Comparison of ENCODE assay signal across 10 cellular contexts in the genomic region with DNA sequence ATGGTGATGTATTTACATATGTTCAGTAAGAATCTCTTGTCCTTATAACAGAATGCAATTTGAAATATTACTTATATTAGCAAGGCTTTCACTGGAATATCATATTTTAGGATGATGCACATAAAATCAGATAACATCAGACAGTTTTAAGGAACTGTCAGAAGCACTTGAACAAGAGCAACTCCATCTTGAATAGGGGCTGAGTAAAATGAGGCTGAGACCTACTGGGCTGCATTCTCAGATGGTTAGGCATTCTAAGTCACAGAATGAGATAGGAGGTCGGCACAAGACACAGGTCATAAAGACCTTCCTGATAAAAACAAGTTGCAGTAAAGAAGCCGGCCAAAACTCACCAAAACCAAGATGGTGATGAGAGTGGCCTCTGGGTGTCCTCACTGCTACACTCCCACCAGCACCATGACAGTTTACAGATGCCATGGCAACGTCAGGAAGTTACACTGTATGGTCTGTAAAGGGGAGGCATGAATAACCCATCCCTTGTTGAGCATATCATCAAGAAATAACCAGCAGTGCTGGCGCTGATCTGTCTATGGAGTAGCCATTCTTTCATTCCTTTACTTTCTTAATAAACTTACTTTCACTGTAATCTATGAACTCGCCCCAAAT. TPM values are rescaled to one million over a fixed set of nuclear protein-coding genes. Genes with fewer than 3 reads are reported as not detected.
DNase-seq lines count a peak whose midpoint lies in the region; ATAC-seq and TF ChIP-seq lines count a peak whose summit lies in the region.
"Had no signal": no experiment of that assay in that cellular context is flagged by ENCODE, and none has a peak within 500 bp of the region (broad histone marks: within the 10 kb centered on the region; RNA-seq: fewer than 3 reads in every experiment).

No MANE protein-coding gene starts in this region.

- DNase-seq in heart left ventricle (peak in 1 of 5 donors; percentile 16), cardiac septum (ENCODE audit: low spot score) (no peak), SJCRH30 (peak; percentile 7 to 28), endodermal cell (peak; percentile 76), iPS-NIHi11 (ENCODE audit: low spot score) (no peak), lower lobe of right lung (no peak), NCI-H128 (lab: John Stamatoyannopoulos, UW; ENCODE audit: unreplicated experiment) (no peak)
- DNase-seq in stimulated activated naive CD8-positive, alpha-beta T cell treated with anti-CD3 and anti-CD28 coated beads, Interleukin-15, Interleukin-2, amounts not matched to agents 100 U/mL and 50 U/mL, for 24 hours = peak; percentile 16
- DNase-seq: pancreas, tibial artery had no signal

- intact Hi-C loops in heart left ventricle (cut with DNase I) = loop anchor here in 6 of 10 donors (1.0 to 10.0 kb wide), 5 partner anchors 47 to 413 kb away; no protein-coding TSS in a partner anchor
- intact Hi-C loops in cardiac septum (cut with DNase I) = loop anchor here (2.0 to 5.0 kb wide), 2 partner anchors 40 to 413 kb away; no protein-coding TSS in a partner anchor
- intact Hi-C loops in lower lobe of right lung (cut with DNase I) = no loop called here

- H3K27me3 Mint-ChIP-seq in endodermal cell (ENCODE audit: insufficient read depth) = no peaks in the 10 kb centered on the region

- no peak overlapping the region for H3K4me3 ChIP-seq in heart left ventricle
- no peak overlapping the region for H3K4me3 ChIP-seq in SJCRH30
- H3K4me3 ChIP-seq in endodermal cell (ENCODE audit: low read length) = no peak overlapping the region
- H3K4me3 ChIP-seq in lower lobe of right lung = no peak overlapping the region
- H3K4me3 ChIP-seq: pancreas, tibial artery had no signal

- H3K36me3 ChIP-seq in heart left ventricle (no peaks in the 10 kb centered on the region), SJCRH30 (no peaks in the 10 kb centered on the region), endodermal cell (ENCODE audit: control insufficient read depth, insufficient read depth, low read length) (no peaks in the 10 kb centered on the region), lower lobe of right lung (no peaks in the 10 kb centered on the region)
- H3K36me3 ChIP-seq: pancreas, tibial artery had no signal

- H3K4me1 Mint-ChIP-seq in endodermal cell = peaks cover 45% of the 10 kb centered on the region

- H3K9me3 Mint-ChIP-seq in endodermal cell = peaks cover 8% of the 10 kb centered on the region

- H3K4me1 ChIP-seq in heart left ventricle (peaks cover 0 to 11% (median 0%) of the 10 kb centered on the region in 12 donors), SJCRH30 (no peaks in the 10 kb centered on the region), endodermal cell (ENCODE audit: control insufficient read depth, insufficient read depth, low read length) (peaks cover 9% of the 10 kb centered on the region), lower lobe of right lung (peaks cover 17% of the 10 kb centered on the region)
- H3K4me1 ChIP-seq: pancreas had no signal

- H3K27ac ChIP-seq in heart left ventricle (no peak overlapping the region), SJCRH30 (no peak overlapping the region), endodermal cell (ENCODE audit: low read depth, low read length) (no peak overlapping the region), lower lobe of right lung (no peak overlapping the region)
- H3K27ac ChIP-seq: pancreas had no signal

- WGBS in heart left ventricle, 4 donors = 53 to 61% (median 55%) methylated on average over 5 of the region's 5 CpGs
- 73 to 80% methylated on average over 5 of the region's 5 CpGs for WGBS in endodermal cell (ENCODE audit: insufficient coverage in 1 of 2, insufficient read length in 1 of 2), 2 experiments

- H3K4me3 Mint-ChIP-seq in endodermal cell = no peak overlapping the region

- ATAC-seq in heart left ventricle (no peak), lower lobe of right lung (no peak)
- ATAC-seq in stimulated activated naive CD8-positive, alpha-beta T cell treated with anti-CD3 and anti-CD28 coated beads, Interleukin-15, Interleukin-2, amounts not matched to agents 100 U/mL and 50 U/mL, for 24 hours = no peak

- H3K27me3 ChIP-seq in heart left ventricle (no peaks in the 10 kb centered on the region), SJCRH30 (no peaks in the 10 kb centered on the region), endodermal cell (ENCODE audit: control insufficient read depth, insufficient read depth, low read length, poor library complexity, severe bottlenecking) (no peaks in the 10 kb centered on the region), lower lobe of right lung (ENCODE audit: low read depth) (no peaks in the 10 kb centered on the region)
- H3K27me3 ChIP-seq: pancreas, tibial artery had no signal

- TF ChIP-seq CTCF in heart left ventricle (IDR thresholded peaks at IDR 0.05) (peak in 11 of 12 donors; percentile 19 to 59 (median 39)), endodermal cell (conservative IDR thresholded peaks at IDR 0.05) (peak; percentile 52), lower lobe of right lung (IDR thresholded peaks at IDR 0.05) (no peak)

- no peak for TF ChIP-seq POLR2A in heart left ventricle (IDR thresholded peaks at IDR 0.05)

- H3K36me3 Mint-ChIP-seq in endodermal cell (ENCODE audit: low read depth) = peaks cover 5% of the 10 kb centered on the region

- peaks cover 0 to 5% (median 0%) of the 10 kb centered on the region in 12 donors for H3K9me3 ChIP-seq in heart left ventricle
- no peaks in the 10 kb centered on the region for H3K9me3 ChIP-seq in SJCRH30 (replicated peaks)
- peaks cover 5% of the 10 kb centered on the region for H3K9me3 ChIP-seq in endodermal cell (ENCODE audit: control insufficient read depth, low read length)
- no peaks in the 10 kb centered on the region for H3K9me3 ChIP-seq in lower lobe of right lung
- H3K9me3 ChIP-seq: pancreas, tibial artery had no signal

- H3K27ac Mint-ChIP-seq in endodermal cell = peak overlapping the region; percentile 7

- no peak overlapping the region for H3K9ac ChIP-seq in endodermal cell (ENCODE audit: extremely low read depth, low read length, poor library complexity, severe bottlenecking)

RNA-seq across cellular contexts. Expression of a gene that starts 27.6 kb away (rescaled TPM):
- total RNA-seq in heart left ventricle (10 to 100 TPM in 8 of 9 donors, 1 to 10 TPM in 1; 7.1 to 37.3 (median 14.4) TPM), cardiac septum (18.4 TPM), endodermal cell (10 to 100 TPM in 1 of 2 donors, 1 to 10 TPM in 1; 9.3 to 22.1 TPM), lower lobe of right lung (48.4 TPM)
- 1 to 10 TPM; 3.9 to 4.3 TPM for polyA plus RNA-seq in heart left ventricle
- 5.1 and 5.6 TPM in 2 replicates for total RNA-seq in SJCRH30 (2014; rRNA removed; shearing (Covaris generic))
- polyA plus RNA-seq in endodermal cell (2013, experiment 1 of 2) = 7.5 TPM
- 7.7 TPM for polyA plus RNA-seq in endodermal cell (2013, experiment 2 of 2)

Comparison
In these comparisons a context has a peak if more than half of its experiments do, and no peak if none do; other contexts are left out.
1. DNase-seq: peak in SJCRH30 (2 of 2), endodermal cell (single experiment) and stimulated activated naive CD8-positive, alpha-beta T cell treated with anti-CD3 and anti-CD28 coated beads, Interleukin-15, Interleukin-2, amounts not matched to agents 100 U/mL and 50 U/mL, for 24 hours (single experiment); none in cardiac septum (single experiment), iPS-NIHi11 (single experiment), lower lobe of right lung (single experiment) and NCI-H128 (single experiment).